Comparison of ENCODE assay signal across 8 cellular contexts in genomic region chr9:1047605-1048235, GRCh38. TPM values are rescaled to one million over a fixed set of nuclear protein-coding genes. Genes with fewer than 3 reads are reported as not detected.
DNase-seq lines count a peak whose midpoint lies in the region; ATAC-seq and TF ChIP-seq lines count a peak whose summit lies in the region.

No MANE protein-coding gene starts in this region.

- H3K4me1 ChIP-seq in left ventricle myocardium inferior (peaks cover 72% of the 10 kb centered on the region), mononuclear cell (ENCODE audit: insufficient read depth, low read length) (peaks cover 32% of the 10 kb centered on the region), vagina (peaks cover 41% of the 10 kb centered on the region)

- DNase-seq in left ventricle myocardium inferior = no peak
- DNase-seq in Right ventricle myocardium superior = no peak
- no peak for DNase-seq in astrocyte of the cerebellum (ENCODE audit: low read depth)
- no peak for DNase-seq in vagina (ENCODE audit: extremely low spot score in 2 of 2)
- no peak for DNase-seq in H4 (ENCODE audit: low spot score)
- DNase-seq in AG08396 (ENCODE audit: low spot score) = no peak
- no peak for DNase-seq in GF-D8 (lab: John Stamatoyannopoulos, UW)

- in situ Hi-C loops in astrocyte of the cerebellum (cut with HindIII; ENCODE audit: low sequenced_read_pairs) = no loop called here

- ATAC-seq in Right ventricle myocardium superior (ENCODE audit: poor library complexity) = no peak

- TF ChIP-seq CTCF in left ventricle myocardium inferior (IDR thresholded peaks at IDR 0.05; ENCODE audit: borderline replicate concordance) (no peak), astrocyte of the cerebellum (IDR thresholded peaks at IDR 0.05; ENCODE audit: low read depth, low read length, missing control alignments) (no peak), vagina (IDR thresholded peaks at IDR 0.05) (no peak)

- H3K36me3 ChIP-seq in left ventricle myocardium inferior (no peaks in the 10 kb centered on the region), vagina (no peaks in the 10 kb centered on the region)

- no peak for TF ChIP-seq POLR2A in vagina (IDR thresholded peaks at IDR 0.05)

- no peak overlapping the region for H3K27ac ChIP-seq in left ventricle myocardium inferior (replicated peaks)
- H3K27ac ChIP-seq in vagina = no peak overlapping the region

- peaks cover 100% of the 10 kb centered on the region for H3K27me3 ChIP-seq in left ventricle myocardium inferior (ENCODE audit: low read depth)
- H3K27me3 ChIP-seq in mononuclear cell (ENCODE audit: insufficient read depth, low read length) = peaks cover 95% of the 10 kb centered on the region
- H3K27me3 ChIP-seq in vagina = peaks cover 2% of the 10 kb centered on the region

- intact Hi-C loops in left ventricle myocardium inferior (cut with micrococcal nuclease) = no loop called here
- intact Hi-C loops in Right ventricle myocardium superior (cut with DNase I) = no loop called here
- intact Hi-C loops in vagina (cut with DNase I) = no loop called here

- no peaks in the 10 kb centered on the region for H3K9me3 ChIP-seq in left ventricle myocardium inferior (replicated peaks)
- no peaks in the 10 kb centered on the region for H3K9me3 ChIP-seq in mononuclear cell (ENCODE audit: low read depth, low read length)
- no peaks in the 10 kb centered on the region for H3K9me3 ChIP-seq in vagina

- H3K4me3 ChIP-seq in left ventricle myocardium inferior (peak overlapping the region; percentile 61), astrocyte of the cerebellum (ENCODE audit: low read depth, low read length) (peak overlapping the region; percentile 37), mononuclear cell (ENCODE audit: low read length) (peak overlapping the region; percentile 36), vagina (peak overlapping the region; percentile 42)

RNA-seq across cellular contexts. Expression of gene DMRT2, which starts 2.4 kb away (rescaled TPM):
- total RNA-seq in left ventricle myocardium inferior (not detected), Right ventricle myocardium superior (not detected), mononuclear cell (not detected), vagina (2.5 TPM)
- 0.08 and 0.77 TPM in 2 replicates for total RNA-seq in H4 (2014; rRNA removed; shearing (Covaris generic))
